Comparison of ENCODE assay signal across 8 cellular contexts in genomic region chr1:156725683-156726280, GRCh38. TPM values are rescaled to one million over a fixed set of nuclear protein-coding genes. Genes with fewer than 3 reads are reported as not detected.
DNase-seq lines count a peak whose midpoint lies in the region; ATAC-seq and TF ChIP-seq lines count a peak whose summit lies in the region.

No MANE protein-coding gene starts in this region.

- H3K27me3 Mint-ChIP-seq in activated CD4-positive, alpha-beta T cell treated with anti-CD3 and anti-CD28 coated beads, Interleukin-2, amount 10 ng/mL, durations not matched to agents 7 days and 5 days: no peaks in the 10 kb centered on the region

- H3K36me3 ChIP-seq in GM06990 (ENCODE audit: control insufficient read depth, insufficient read depth, low read length) (peaks cover 28% of the 10 kb centered on the region), duodenal mucosa (ENCODE audit: control insufficient read depth in 1 of 2, insufficient read depth in 2 of 2, low read length in 2 of 2) (peaks cover 23 to 38% of the 10 kb centered on the region in 2 donors), lower lobe of right lung (peaks cover 47% of the 10 kb centered on the region)

- DNase-seq in GM06990 (ENCODE audit: extremely low read depth, insufficient read length) (peak; percentile 75), NCI-H526 treated with DMSO at 0.1 percent for 48 hours (lab: John Stamatoyannopoulos, UW) (peak; percentile 97), lower lobe of right lung (peak; percentile 92)
- DNase-seq in activated CD4-positive, alpha-beta T cell treated with anti-CD3 and anti-CD28 coated beads, Interleukin-2, amount 10 ng/mL, durations not matched to agents 7 days and 5 days: peak; percentile 85
- DNase-seq in stimulated activated CD4-positive, alpha-beta T cell treated with anti-CD3 and anti-CD28 coated beads, Interleukin-2, amount 100 ng/mL, for 48 hours: peak; percentile 77 to 79

- H3K4me3 ChIP-seq in GM06990 (replicated peaks; ENCODE audit: low read depth, low read length): peak overlapping the region; percentile 100
- peak overlapping the region; percentile 90 to 100 for H3K4me3 ChIP-seq in duodenal mucosa (ENCODE audit: low read depth in 1 of 2, low read length in 2 of 2)
- H3K4me3 ChIP-seq in lower lobe of right lung: peak overlapping the region; percentile 90

- no peak overlapping the region for H3K27ac Mint-ChIP-seq in activated CD4-positive, alpha-beta T cell treated with anti-CD3 and anti-CD28 coated beads, Interleukin-2, amount 10 ng/mL, durations not matched to agents 7 days and 5 days

- H3K36me3 Mint-ChIP-seq in activated CD4-positive, alpha-beta T cell treated with anti-CD3 and anti-CD28 coated beads, Interleukin-2, amount 10 ng/mL, durations not matched to agents 7 days and 5 days (ENCODE audit: low read depth): peaks cover 31% of the 10 kb centered on the region

- TF ChIP-seq CTCF in GM06990 (IDR thresholded peaks at IDR 0.05; ENCODE audit: insufficient read depth, low read length, poor library complexity, severe bottlenecking) (peak; percentile 97), lower lobe of right lung (IDR thresholded peaks at IDR 0.05) (peak; percentile 97)

- H3K9me3 ChIP-seq in duodenal mucosa (ENCODE audit: control insufficient read depth in 1 of 2, low read length in 2 of 2) (no peaks in the 10 kb centered on the region), lower lobe of right lung (no peaks in the 10 kb centered on the region)

- CTCF ChIA-PET in activated CD4-positive, alpha-beta T cell treated with anti-CD3 and anti-CD28 coated beads, Interleukin-2, amount 10 ng/mL, durations not matched to agents 7 days and 5 days (lab: Charles Lee): interaction anchor here (0.5 to 7.4 kb wide), 66 partner anchors 9 to 282 kb away, joined by 3 to 106 read pairs (median 5); partner anchors contain the start of genes CRABP2, HDGF, INSRR and MRPL24

- H3K4me1 ChIP-seq in duodenal mucosa (ENCODE audit: control insufficient read depth in 1 of 2, insufficient read depth in 2 of 2, low read length in 2 of 2) (peaks cover 41 to 44% of the 10 kb centered on the region in 2 donors), lower lobe of right lung (peaks cover 48% of the 10 kb centered on the region)

- H3K9ac ChIP-seq in duodenal mucosa (ENCODE audit: low read depth in 1 of 2, low read length in 2 of 2): peak overlapping the region; percentile 48 to 87

- no peak overlapping the region for H3K27ac ChIP-seq in duodenal mucosa (ENCODE audit: low read depth, low read length)
- H3K27ac ChIP-seq in lower lobe of right lung: no peak overlapping the region

- POLR2A ChIA-PET in activated CD4-positive, alpha-beta T cell treated with anti-CD3 and anti-CD28 coated beads, Interleukin-2, amount 10 ng/mL, durations not matched to agents 7 days and 5 days (lab: Charles Lee): interaction anchor here (0.9 kb wide), 1 partner anchor 37 kb away, joined by 4 read pairs; no protein-coding TSS in a partner anchor

- H3K27me3 ChIP-seq in GM06990 (replicated peaks; ENCODE audit: control insufficient read depth, insufficient read depth, low read length): no peaks in the 10 kb centered on the region
- H3K27me3 ChIP-seq in duodenal mucosa (ENCODE audit: control insufficient read depth in 1 of 2, insufficient read depth in 2 of 2, low read length in 2 of 2): no peaks in the 10 kb centered on the region
- H3K27me3 ChIP-seq in lower lobe of right lung (ENCODE audit: low read depth): no peaks in the 10 kb centered on the region

- intact Hi-C loops in lower lobe of right lung (cut with DNase I): no loop called here

- no peak overlapping the region for H3K4me3 Mint-ChIP-seq in activated CD4-positive, alpha-beta T cell treated with anti-CD3 and anti-CD28 coated beads, Interleukin-2, amount 10 ng/mL, durations not matched to agents 7 days and 5 days

- ATAC-seq in HG03280 (IDR thresholded peaks at IDR 0.05; ENCODE audit: unreplicated experiment) (peak; percentile 32), lower lobe of right lung (peak; percentile 75 to 83), GM19397 (IDR thresholded peaks at IDR 0.05; ENCODE audit: unreplicated experiment) (no peak)

- no peaks in the 10 kb centered on the region for H3K9me3 Mint-ChIP-seq in activated CD4-positive, alpha-beta T cell treated with anti-CD3 and anti-CD28 coated beads, Interleukin-2, amount 10 ng/mL, durations not matched to agents 7 days and 5 days

- peaks cover 32% of the 10 kb centered on the region for H3K4me1 Mint-ChIP-seq in activated CD4-positive, alpha-beta T cell treated with anti-CD3 and anti-CD28 coated beads, Interleukin-2, amount 10 ng/mL, durations not matched to agents 7 days and 5 days

RNA-seq across cellular contexts. Expression of gene METTL25B, which starts 2.5 kb away (rescaled TPM):
- total RNA-seq in activated CD4-positive, alpha-beta T cell treated with anti-CD3 and anti-CD28 coated beads, Interleukin-2, amount 10 ng/mL, durations not matched to agents 7 days and 5 days: 10 to 100 TPM; 26.2 to 29.7 TPM
- 41.0 TPM for total RNA-seq in lower lobe of right lung

RNA-seq across cellular contexts. Expression of gene ISG20L2, which starts 2.8 kb away (rescaled TPM):
- 10 to 100 TPM; 47.0 to 58.0 TPM for total RNA-seq in activated CD4-positive, alpha-beta T cell treated with anti-CD3 and anti-CD28 coated beads, Interleukin-2, amount 10 ng/mL, durations not matched to agents 7 days and 5 days
- 22.6 TPM for total RNA-seq in lower lobe of right lung

RNA-seq across cellular contexts. Expression of gene MRPL24, which starts 15.1 kb away (rescaled TPM):
- total RNA-seq in activated CD4-positive, alpha-beta T cell treated with anti-CD3 and anti-CD28 coated beads, Interleukin-2, amount 10 ng/mL, durations not matched to agents 7 days and 5 days: 10 to 100 TPM; 50.4 to 54.7 TPM
- total RNA-seq in lower lobe of right lung: 43.7 TPM

RNA-seq across cellular contexts. Expression of gene CRABP2, which starts 20.4 kb away (rescaled TPM):
- 1 to 10 TPM in 1 of 2 experiments, under 1 TPM in 1; 0.77 to 1.1 TPM for total RNA-seq in activated CD4-positive, alpha-beta T cell treated with anti-CD3 and anti-CD28 coated beads, Interleukin-2, amount 10 ng/mL, durations not matched to agents 7 days and 5 days
- 2.1 TPM for total RNA-seq in lower lobe of right lung

RNA-seq across cellular contexts. Expression of gene HDGF, which starts 25.7 kb away (rescaled TPM):
- total RNA-seq in activated CD4-positive, alpha-beta T cell treated with anti-CD3 and anti-CD28 coated beads, Interleukin-2, amount 10 ng/mL, durations not matched to agents 7 days and 5 days: 100 to 1,000 TPM; 288 to 301 TPM
- total RNA-seq in lower lobe of right lung: 146 TPM
